ENCODE assay signal across 8 cellular contexts in the genomic region with DNA sequence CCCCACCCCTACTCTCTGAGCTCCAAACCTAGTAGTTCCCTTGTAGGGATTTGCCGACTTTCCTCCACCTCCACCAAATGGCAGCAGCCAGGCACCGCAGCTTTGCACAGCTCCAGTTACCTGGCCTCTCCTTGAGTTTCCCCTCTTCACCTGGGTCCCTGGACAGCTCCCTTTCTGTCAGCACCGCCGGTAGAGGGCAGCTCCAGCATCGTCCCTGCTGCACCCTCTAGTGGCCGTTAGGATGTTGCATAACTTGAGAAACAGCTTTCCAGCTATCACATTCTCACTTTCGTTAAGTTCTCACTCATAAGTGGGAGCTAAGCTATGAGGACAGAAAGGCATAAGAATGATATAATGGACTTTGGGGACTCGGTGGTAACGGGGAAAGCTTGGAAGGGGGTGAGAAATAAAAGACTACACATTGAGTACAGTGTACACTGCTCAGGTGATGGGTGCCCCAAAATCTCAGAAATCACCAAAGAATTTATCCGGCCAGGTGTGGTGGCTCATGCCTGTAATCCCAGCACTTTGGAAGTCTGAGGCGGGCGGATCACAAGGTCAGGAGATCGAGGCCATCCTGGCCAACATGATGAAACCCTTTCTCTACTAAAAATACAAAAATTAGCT.
DNase-seq lines count a peak whose midpoint lies in the region; ATAC-seq and TF ChIP-seq lines count a peak whose summit lies in the region.

No MANE protein-coding gene starts in this region.

- H3K27ac Mint-ChIP-seq in T-helper 2 cell treated with Interferon-gamma antibody and Interleukin-4, amounts not matched to agents 5 μg/mL and 100 μg/mL, for 36 hours, result no peak overlapping the region

- no peak overlapping the region for H3K4me3 Mint-ChIP-seq in T-helper 2 cell treated with Interferon-gamma antibody and Interleukin-4, amounts not matched to agents 5 μg/mL and 100 μg/mL, for 36 hours

- DNase-seq in A673 (ENCODE audit: low spot score) (peak; percentile 70), NCI-H187 treated with DMSO at 0.1 percent for 48 hours (lab: John Stamatoyannopoulos, UW) (peak; percentile 77), astrocyte of the spinal cord (ENCODE audit: low read depth, low spot score) (peak; percentile 34), iPS DF 6.9 (ENCODE audit: low read depth, low spot score) (peak; percentile 86)
- DNase-seq in T-helper 2 cell treated with Interferon-gamma antibody and Interleukin-4, amounts not matched to agents 5 μg/mL and 100 μg/mL, for 36 hours (ENCODE audit: low spot score), result peak; percentile 24
- DNase-seq in stimulated activated CD4-positive, alpha-beta T cell treated with anti-CD3 and anti-CD28 coated beads, Interleukin-12 subunit alpha, Interleukin-12 subunit beta, amount 100 ng/mL, for 48 hours (ENCODE audit: low read depth in 2 of 3, low spot score in 1 of 3), result peak; percentile 36 to 58 (median 52)

- intact Hi-C loops in A673 (cut with micrococcal nuclease; ENCODE audit: unreplicated experiment), result loop anchor here (1.0 to 10.0 kb wide), 4 partner anchors 106 to 359 kb away; no protein-coding TSS in a partner anchor

- H3K27me3 ChIP-seq in A673 (replicated peaks; ENCODE audit: insufficient read depth, low read depth, low read length, poor library complexity) (no peaks in the 10 kb centered on the region), iPS DF 6.9 (ENCODE audit: control insufficient read depth, insufficient read depth, low read length) (peaks cover 2% of the 10 kb centered on the region; the same call in 1 of the 2 replicates)

- TF ChIP-seq CTCF in A673 (conservative IDR thresholded peaks at IDR 0.05; ENCODE audit: low read depth, low read length) (peak; percentile 95), astrocyte of the spinal cord (IDR thresholded peaks at IDR 0.05; ENCODE audit: low read depth, low read length) (peak; percentile 86)

- POLR2A ChIA-PET in A673 (lab: Charles Lee; ENCODE audit: low non-redundant PET), result interaction anchor here (0.6 kb wide), 1 partner anchor 329 kb away, joined by 17 read pairs; no protein-coding TSS in a partner anchor

- no TSS peak for BruUV-seq in A673 (replicated peaks; lab: Mats Ljungman, UMichigan)

- H3K4me3 ChIP-seq in A673 (ENCODE audit: low read depth, low read length, poor library complexity, severe bottlenecking) (no peak overlapping the region), astrocyte of the spinal cord (ENCODE audit: low read depth, low read length) (no peak overlapping the region), iPS DF 6.9 (ENCODE audit: low read length) (no peak overlapping the region)

- CTCF ChIA-PET in A673 (lab: Charles Lee), result interaction anchor here (0.5 to 1.4 kb wide), 16 partner anchors 14 to 359 kb away, joined by 3 to 20 read pairs (median 4); no protein-coding TSS in a partner anchor

- H3K36me3 ChIP-seq in A673 (ENCODE audit: insufficient read depth, low read length, poor library complexity, severe bottlenecking) (no peaks in the 10 kb centered on the region), iPS DF 6.9 (ENCODE audit: control insufficient read depth, insufficient read depth, low read length) (no peaks in the 10 kb centered on the region)

- no peaks in the 10 kb centered on the region for H3K4me1 Mint-ChIP-seq in T-helper 2 cell treated with Interferon-gamma antibody and Interleukin-4, amounts not matched to agents 5 μg/mL and 100 μg/mL, for 36 hours (ENCODE audit: low read depth)

- no peaks in the 10 kb centered on the region for H3K9me3 Mint-ChIP-seq in T-helper 2 cell treated with Interferon-gamma antibody and Interleukin-4, amounts not matched to agents 5 μg/mL and 100 μg/mL, for 36 hours

- peaks cover 3% of the 10 kb centered on the region for H3K27me3 Mint-ChIP-seq in T-helper 2 cell treated with Interferon-gamma antibody and Interleukin-4, amounts not matched to agents 5 μg/mL and 100 μg/mL, for 36 hours (ENCODE audit: low read depth)

- H3K27ac ChIP-seq in A673 (ENCODE audit: low read depth, low read length, poor library complexity, severe bottlenecking) (no peak overlapping the region), iPS DF 6.9 (ENCODE audit: low read length) (no peak overlapping the region)

- no peaks in the 10 kb centered on the region for H3K9me3 ChIP-seq in A673 (ENCODE audit: low read depth, low read length, poor library complexity, severe bottlenecking)
- H3K9me3 ChIP-seq in iPS DF 6.9 (ENCODE audit: control insufficient read depth, insufficient read depth, low read length), result no peaks in the 10 kb centered on the region

- no peaks in the 10 kb centered on the region for H3K36me3 Mint-ChIP-seq in T-helper 2 cell treated with Interferon-gamma antibody and Interleukin-4, amounts not matched to agents 5 μg/mL and 100 μg/mL, for 36 hours (ENCODE audit: low read depth)

- no peaks in the 10 kb centered on the region for H3K4me1 ChIP-seq in A673 (ENCODE audit: insufficient read depth, low read length, poor library complexity, severe bottlenecking)
- no peaks in the 10 kb centered on the region for H3K4me1 ChIP-seq in iPS DF 6.9 (ENCODE audit: control insufficient read depth, insufficient read depth, low read length)

- ATAC-seq in GM18511 (IDR thresholded peaks at IDR 0.05; ENCODE audit: unreplicated experiment), result peak; percentile 100
- ATAC-seq in HG02981 (IDR thresholded peaks at IDR 0.05; ENCODE audit: unreplicated experiment), result peak; percentile 97

- in situ Hi-C loops in astrocyte of the spinal cord (cut with HindIII; ENCODE audit: low sequenced_read_pairs), result no loop called here

- no CpG with 5 or more reads among the region's 13 CpGs for WGBS in iPS DF 6.9 (ENCODE audit: insufficient coverage, insufficient read length)

Comparison
In these comparisons a context has a peak if more than half of its experiments do, and no peak if none do; other contexts are left out.
1. DNase-seq: peak in every context shown above with its lines; median percentile 86 in iPS DF 6.9; 77 in NCI-H187 treated with DMSO at 0.1 percent for 48 hours; 70 in A673; 52 in stimulated activated CD4-positive, alpha-beta T cell treated with anti-CD3 and anti-CD28 coated beads, Interleukin-12 subunit alpha, Interleukin-12 subunit beta, amount 100 ng/mL, for 48 hours; 34 in astrocyte of the spinal cord; 24 in T-helper 2 cell treated with Interferon-gamma antibody and Interleukin-4, amounts not matched to agents 5 μg/mL and 100 μg/mL, for 36 hours.